ENCODE assay signal across 25 cellular contexts in genomic region chr5:83469075-83469474, GRCh38. TPM values are rescaled to one million over a fixed set of nuclear protein-coding genes. Genes with fewer than 3 reads are reported as not detected.
DNase-seq lines count a peak whose midpoint lies in the region; ATAC-seq, FAIRE-seq and TF ChIP-seq lines count a peak whose summit lies in the region.
"Had no signal": no experiment of that assay in that cellular context is flagged by ENCODE, and none has a peak within 500 bp of the region (broad histone marks: within the 10 kb centered on the region; RNA-seq: fewer than 3 reads in every experiment).

No MANE protein-coding gene starts in this region.

- H3F3A ChIP-seq in SK-N-SH (replicated peaks; ENCODE audit: insufficient read depth) (peaks cover 6% of the 10 kb centered on the region), neural cell (ENCODE audit: insufficient read depth, low read length, poor library complexity, severe bottlenecking) (peaks cover 5% of the 10 kb centered on the region), smooth muscle cell (ENCODE audit: low read depth) (peaks cover 15% of the 10 kb centered on the region)

- H3K79me2 ChIP-seq in SK-N-SH (ENCODE audit: insufficient read depth) (peaks cover 19% of the 10 kb centered on the region), neural cell (replicated peaks; ENCODE audit: insufficient read depth, low read length) (peaks cover 57% of the 10 kb centered on the region), smooth muscle cell (ENCODE audit: low read depth) (peaks cover 53% of the 10 kb centered on the region)

- H3K9me3 ChIP-seq in SK-N-SH (no peaks in the 10 kb centered on the region), neural cell (ENCODE audit: low read length) (no peaks in the 10 kb centered on the region), smooth muscle cell (replicated peaks; ENCODE audit: low read depth) (no peaks in the 10 kb centered on the region)
- H3K9me3 ChIP-seq: Caco-2 had no signal

- ATAC-seq in GM18907 (IDR thresholded peaks at IDR 0.05; ENCODE audit: unreplicated experiment): no peak
- ATAC-seq: CD8-positive, alpha-beta T cell; HCT116 had no signal

- no peak overlapping the region for H3K27ac ChIP-seq in SK-N-SH (ENCODE audit: low read depth in 2 of 2, low read length in 1 of 2)
- H3K27ac ChIP-seq in neural cell (ENCODE audit: low read length): peak overlapping the region; percentile 99
- no peak overlapping the region for H3K27ac ChIP-seq in smooth muscle cell (ENCODE audit: low read depth)
- H3K27ac ChIP-seq: 22Rv1, BLaER1, C4-2B, GM23248 had no signal

- no peaks in the 10 kb centered on the region for H3K9me2 ChIP-seq in SK-N-SH
- no peaks in the 10 kb centered on the region for H3K9me2 ChIP-seq in neural cell (ENCODE audit: insufficient read depth, low read length)

- CTCF ChIA-PET in SK-N-SH (lab: Yijun Ruan, JAX): interaction anchor here (1.2 kb wide), 1 partner anchor 180 kb away, joined by 3 read pairs; no protein-coding TSS in a partner anchor

- peak; percentile 53 for FAIRE-seq in D721Med (lab: Jason Lieb, UNC)
- FAIRE-seq: A204.1, GM12891, GM18507, GM19239 had no signal

- DNase-seq in D721Med (ENCODE audit: insufficient read length, low spot score): no peak
- peak; percentile 28 for DNase-seq in SK-N-SH
- no peak for DNase-seq in smooth muscle cell (lab: John Stamatoyannopoulos, UW; ENCODE audit: unreplicated experiment)
- DNase-seq in OCI-M2 (lab: John Stamatoyannopoulos, UW; ENCODE audit: unreplicated experiment): no peak
- no peak for DNase-seq in kidney tubule cell (ENCODE audit: low spot score)
- DNase-seq: Caco-2; CD4-positive, CD25-positive, alpha-beta regulatory T cell; CD8-positive, alpha-beta T cell; DMS 273 treated with DMSO at 0.1 percent for 48 hours; DMS79; EL; GF-D8; GM23248; H9 had no signal

- H4K20me1 ChIP-seq in SK-N-SH (ENCODE audit: insufficient read depth) (no peaks in the 10 kb centered on the region; the same call in 1 of the 2 replicates), neural cell (ENCODE audit: insufficient read depth) (peaks cover 9% of the 10 kb centered on the region), smooth muscle cell (ENCODE audit: low read depth) (peaks cover 26% of the 10 kb centered on the region)
- H4K20me1 ChIP-seq: BLaER1 had no signal

- H3K4me1 ChIP-seq in SK-N-SH (ENCODE audit: control insufficient read depth in 1 of 2, insufficient read depth in 2 of 2, low read depth in 1 of 2, low read length in 1 of 2): peaks cover 0 to 4% of the 10 kb centered on the region in 2 experiments; a peak in 2 of 4 replicates
- H3K4me1 ChIP-seq in smooth muscle cell (ENCODE audit: low read depth): peaks cover 36% of the 10 kb centered on the region
- H3K4me1 ChIP-seq: BLaER1 had no signal

- H3K27me3 ChIP-seq in SK-N-SH (ENCODE audit: insufficient read depth): no peaks in the 10 kb centered on the region
- no peaks in the 10 kb centered on the region for H3K27me3 ChIP-seq in neural cell (ENCODE audit: insufficient read depth, low read depth, low read length)
- H3K27me3 ChIP-seq in smooth muscle cell (ENCODE audit: low read depth): no peaks in the 10 kb centered on the region

- no peak overlapping the region for H3K4me2 ChIP-seq in SK-N-SH
- H3K4me2 ChIP-seq in neural cell (ENCODE audit: low read length): no peak overlapping the region
- H3K4me2 ChIP-seq in smooth muscle cell: no peak overlapping the region
- H3K4me2 ChIP-seq: BLaER1 had no signal

- no peak for TF ChIP-seq RAD21 in SK-N-SH (IDR thresholded peaks at IDR 0.05; ENCODE audit: low read length)
- no peak for TF ChIP-seq RAD21 in neural cell (conservative IDR thresholded peaks at IDR 0.05)

- 0 out of 4 replicates have a peak, but pooled peaks of 1 of the 2 experiments have one; percentile 22 for TF ChIP-seq EP300 in SK-N-SH (IDR thresholded peaks at IDR 0.05; ENCODE audit: borderline replicate concordance in 1 of 2, low read depth in 1 of 2, low read length in 1 of 2)
- no peak for TF ChIP-seq EP300 in neural cell (conservative IDR thresholded peaks at IDR 0.05; ENCODE audit: poor library complexity, severe bottlenecking)

- H3K36me3 ChIP-seq in SK-N-SH (replicated peaks in 1 of 2; ENCODE audit: control insufficient read depth in 1 of 2, insufficient read depth in 2 of 2, low read length in 1 of 2) (no peaks in the 10 kb centered on the region), neural cell (ENCODE audit: insufficient read depth, low read length) (no peaks in the 10 kb centered on the region), smooth muscle cell (ENCODE audit: low read depth) (no peaks in the 10 kb centered on the region)
- H3K36me3 ChIP-seq: BLaER1 had no signal

- H2AFZ ChIP-seq in SK-N-SH (ENCODE audit: low read depth): no peak overlapping the region
- H2AFZ ChIP-seq in neural cell (ENCODE audit: low read depth, low read length): no peak overlapping the region
- peak overlapping the region; percentile 26 for H2AFZ ChIP-seq in smooth muscle cell (ENCODE audit: low read depth)

- H3K9ac ChIP-seq in SK-N-SH (no peak overlapping the region), neural cell (ENCODE audit: low read length) (no peak overlapping the region), smooth muscle cell (ENCODE audit: low read depth) (no peak overlapping the region)
- H3K9ac ChIP-seq: BLaER1, GM23248 had no signal

- H3K4me3 ChIP-seq in SK-N-SH (ENCODE audit: low read depth in 2 of 2, low read length in 1 of 2) (no peak overlapping the region), neural cell (ENCODE audit: low read length) (no peak overlapping the region), smooth muscle cell (no peak overlapping the region)
- H3K4me3 ChIP-seq: BLaER1, GM23248 had no signal

- POLR2A ChIA-PET in SK-N-SH (lab: Yijun Ruan, JAX): no interaction called here

- TF ChIP-seq CTCF in D721Med (IDR thresholded peaks at IDR 0.05; ENCODE audit: insufficient read depth, missing control alignments) (no peak), SK-N-SH (IDR thresholded peaks at IDR 0.05) (no peak), neural cell (IDR thresholded peaks at IDR 0.05; ENCODE audit: poor library complexity, severe bottlenecking) (no peak), smooth muscle cell (IDR thresholded peaks at IDR 0.05; ENCODE audit: borderline replicate concordance, insufficient read depth, poor library complexity, severe bottlenecking) (no peak)

TF ChIP-seq in SK-N-SH, 30 proteins besides CTCF, POLR2A, EP300 and RAD21:
- TF ChIP-seq MAX (IDR thresholded peaks at IDR 0.05; ENCODE audit: low read depth) (no peak), GATA2 (CRISPR knock-in tag; IDR thresholded peaks at IDR 0.05) (0 out of 2 replicates have a peak, but pooled peaks have one; percentile 35)

TF ChIP-seq in neural cell, 6 proteins besides CTCF, POLR2A, EP300 and RAD21:
- TF ChIP-seq POLR2AphosphoS5 (IDR thresholded peaks at IDR 0.05) (no peak), TAF1 (IDR thresholded peaks at IDR 0.05; ENCODE audit: low read depth) (no peak), REST (IDR thresholded peaks at IDR 0.05; ENCODE audit: borderline replicate concordance) (no peak), SMC3 (conservative IDR thresholded peaks at IDR 0.05; ENCODE audit: poor library complexity) (no peak), MXI1 (conservative IDR thresholded peaks at IDR 0.05; ENCODE audit: poor library complexity, severe bottlenecking) (no peak)

RNA-seq across cellular contexts. Expression of gene VCAN, which starts 2.5 kb away (rescaled TPM):
- 142 and 147 TPM in 2 replicates for polyA plus RNA-seq in SK-N-SH (2012; rRNA removed)
- polyA plus RNA-seq in SK-N-SH (2012; cell fraction: cytosol; rRNA removed): 128 and 146 TPM in 2 replicates
- 105 and 212 TPM in 2 replicates for polyA plus RNA-seq in SK-N-SH (2012; cell fraction: nucleus; rRNA removed)
- 1,185 and 1,274 TPM in 2 replicates for polyA plus RNA-seq in neural cell
- polyA minus RNA-seq in neural cell: 3,969 and 5,103 TPM in 2 replicates
- 2,724 and 3,065 TPM in 2 replicates for total RNA-seq in smooth muscle cell
- polyA plus RNA-seq in smooth muscle cell: 551 and 702 TPM in 2 replicates
- total RNA-seq: B cell; CD4-positive, CD25-positive, alpha-beta regulatory T cell had no signal
